In genomic region chr11:64209563-64209843, GRCh38 we compare ENCODE assay signal across 23 cellular contexts. TPM values are rescaled to one million over a fixed set of nuclear protein-coding genes. Genes with fewer than 3 reads are reported as not detected.
DNase-seq lines count a peak whose midpoint lies in the region; ATAC-seq and TF ChIP-seq lines count a peak whose summit lies in the region.
"Had no signal": no experiment of that assay in that cellular context is flagged by ENCODE, and none has a peak within 500 bp of the region (broad histone marks: within the 10 kb centered on the region; RNA-seq: fewer than 3 reads in every experiment).

No MANE protein-coding gene starts in this region.

- CTCF ChIA-PET in CD8-positive, alpha-beta T cell (lab: Charles Lee): interaction anchor here (1.5 to 14.1 kb wide), 3 partner anchors 14 to 92 kb away, joined by 4 to 263 read pairs (median 11); partner anchors contain the start of genes CATSPERZ, DNAJC4, NUDT22 and TRPT1
- CTCF ChIA-PET in HEK293T (lab: Yijun Ruan, JAX): interaction anchor here (1.1 kb wide), 2 partner anchors 17 to 95 kb away, joined by 3 to 4 read pairs; partner anchors contain the start of genes NUDT22 and TRPT1

- intact Hi-C loops in CD8-positive, alpha-beta T cell (cut with DNase I, micrococcal nuclease): loop anchor here in 1 of 2 experiments (10.0 kb wide), 1 partner anchor 235 kb away; no protein-coding TSS in a partner anchor
- intact Hi-C loops in activated T-helper 2 cell treated with anti-CD3 and anti-CD28 coated beads, Interferon-gamma antibody, Interleukin-2, Interleukin-4, amounts not matched to agents 10 μg/mL and 5 μg/mL and 100 μg/mL, durations not matched to agents 14 hours and 24 hours and 36 hours (cut with micrococcal nuclease): loop anchor here (5.0 kb wide), 1 partner anchor 148 kb away; the partner anchor contains the start of gene RPS6KA4

- H3K27me3 Mint-ChIP-seq in T-helper 2 cell treated with Interferon-gamma antibody and Interleukin-4, amounts not matched to agents 5 μg/mL and 100 μg/mL, for 36 hours (ENCODE audit: low read depth): no peaks in the 10 kb centered on the region
- H3K27me3 Mint-ChIP-seq in CD8-positive, alpha-beta T cell (ENCODE audit: low read depth): no peaks in the 10 kb centered on the region
- H3K27me3 Mint-ChIP-seq in activated T-helper 2 cell treated with anti-CD3 and anti-CD28 coated beads, Interferon-gamma antibody, Interleukin-2, Interleukin-4, amounts not matched to agents 10 μg/mL and 5 μg/mL and 100 μg/mL, durations not matched to agents 14 hours and 24 hours and 36 hours (ENCODE audit: low read depth): no peaks in the 10 kb centered on the region
- H3K27me3 Mint-ChIP-seq in nephron progenitor cell (ENCODE audit: low read depth, poor library complexity): no peaks in the 10 kb centered on the region
- H3K27me3 Mint-ChIP-seq: type B pancreatic cell had no signal

- H3K27ac Mint-ChIP-seq in T-helper 2 cell treated with Interferon-gamma antibody and Interleukin-4, amounts not matched to agents 5 μg/mL and 100 μg/mL, for 36 hours: peak overlapping the region; percentile 60
- peak overlapping the region; percentile 22 for H3K27ac Mint-ChIP-seq in CD8-positive, alpha-beta T cell
- peak overlapping the region; percentile 33 for H3K27ac Mint-ChIP-seq in activated T-helper 2 cell treated with anti-CD3 and anti-CD28 coated beads, Interferon-gamma antibody, Interleukin-2, Interleukin-4, amounts not matched to agents 10 μg/mL and 5 μg/mL and 100 μg/mL, durations not matched to agents 14 hours and 24 hours and 36 hours
- H3K27ac Mint-ChIP-seq in nephron progenitor cell: peak overlapping the region; percentile 61
- H3K27ac Mint-ChIP-seq: type B pancreatic cell had no signal

- no peak for DNase-seq in T-helper 2 cell treated with Interferon-gamma antibody and Interleukin-4, amounts not matched to agents 5 μg/mL and 100 μg/mL, for 36 hours (ENCODE audit: low spot score)
- DNase-seq in T-helper 2 cell (no peak), nephron progenitor cell (no peak), HEK293T (ENCODE audit: extremely low spot score) (no peak), GM20000 (ENCODE audit: low spot score) (no peak)
- DNase-seq in CD8-positive, alpha-beta T cell: no peak
- no peak for DNase-seq in activated T-helper 2 cell treated with anti-CD3 and anti-CD28 coated beads, Interferon-gamma antibody, Interleukin-2, Interleukin-4, amounts not matched to agents 10 μg/mL and 5 μg/mL and 100 μg/mL, durations not matched to agents 14 hours and 24 hours and 36 hours (ENCODE audit: low spot score)
- DNase-seq: BE2C; GF-D8; MM.1S; NCI-H146; NCI-H82; SHP77 treated with DMSO at 0.1 percent for 48 hours; stimulated activated CD4-positive, alpha-beta T cell treated with anti-CD3 and anti-CD28 coated beads, Interleukin-1b, Interleukin-23, amount 100 ng/mL, for 48 hours; stomach had no signal

- TF ChIP-seq CTCF in CD8-positive, alpha-beta T cell (IDR thresholded peaks at IDR 0.05): no peak
- TF ChIP-seq CTCF in nephron progenitor cell (IDR thresholded peaks at IDR 0.05) (no peak), GM20000 (IDR thresholded peaks at IDR 0.05; ENCODE audit: extremely low read depth, missing control alignments) (no peak)

- H3K9me3 Mint-ChIP-seq in T-helper 2 cell treated with Interferon-gamma antibody and Interleukin-4, amounts not matched to agents 5 μg/mL and 100 μg/mL, for 36 hours: no peaks in the 10 kb centered on the region
- H3K9me3 Mint-ChIP-seq in CD8-positive, alpha-beta T cell: no peaks in the 10 kb centered on the region
- H3K9me3 Mint-ChIP-seq in activated T-helper 2 cell treated with anti-CD3 and anti-CD28 coated beads, Interferon-gamma antibody, Interleukin-2, Interleukin-4, amounts not matched to agents 10 μg/mL and 5 μg/mL and 100 μg/mL, durations not matched to agents 14 hours and 24 hours and 36 hours: no peaks in the 10 kb centered on the region
- H3K9me3 Mint-ChIP-seq in nephron progenitor cell: no peaks in the 10 kb centered on the region
- H3K9me3 Mint-ChIP-seq: type B pancreatic cell had no signal

- no peak overlapping the region for H3K4me3 ChIP-seq in CD8-positive, alpha-beta T cell (ENCODE audit: low read depth, low read length)
- H3K4me3 ChIP-seq: coronary artery, HAP-1, hepatocyte, lung had no signal

- no peaks in the 10 kb centered on the region for H3K9me3 ChIP-seq in CD8-positive, alpha-beta T cell (ENCODE audit: low read length)
- H3K9me3 ChIP-seq: BE2C, HAP-1, stomach had no signal

- H3K4me1 Mint-ChIP-seq in T-helper 2 cell treated with Interferon-gamma antibody and Interleukin-4, amounts not matched to agents 5 μg/mL and 100 μg/mL, for 36 hours (ENCODE audit: low read depth): peaks cover 17% of the 10 kb centered on the region
- peaks cover 43% of the 10 kb centered on the region for H3K4me1 Mint-ChIP-seq in CD8-positive, alpha-beta T cell (ENCODE audit: low read depth)
- peaks cover 20% of the 10 kb centered on the region for H3K4me1 Mint-ChIP-seq in activated T-helper 2 cell treated with anti-CD3 and anti-CD28 coated beads, Interferon-gamma antibody, Interleukin-2, Interleukin-4, amounts not matched to agents 10 μg/mL and 5 μg/mL and 100 μg/mL, durations not matched to agents 14 hours and 24 hours and 36 hours (ENCODE audit: low read depth)
- peaks cover 29% of the 10 kb centered on the region for H3K4me1 Mint-ChIP-seq in nephron progenitor cell

- no peak overlapping the region for H3K27ac ChIP-seq in CD8-positive, alpha-beta T cell (ENCODE audit: low read depth, low read length)
- H3K27ac ChIP-seq: 22Rv1, hepatocyte, parathyroid adenoma had no signal

- peaks cover 48% of the 10 kb centered on the region for H3K36me3 Mint-ChIP-seq in T-helper 2 cell treated with Interferon-gamma antibody and Interleukin-4, amounts not matched to agents 5 μg/mL and 100 μg/mL, for 36 hours (ENCODE audit: low read depth)
- H3K36me3 Mint-ChIP-seq in CD8-positive, alpha-beta T cell: peaks cover 52% of the 10 kb centered on the region
- peaks cover 87% of the 10 kb centered on the region for H3K36me3 Mint-ChIP-seq in activated T-helper 2 cell treated with anti-CD3 and anti-CD28 coated beads, Interferon-gamma antibody, Interleukin-2, Interleukin-4, amounts not matched to agents 10 μg/mL and 5 μg/mL and 100 μg/mL, durations not matched to agents 14 hours and 24 hours and 36 hours (ENCODE audit: low read depth)
- peaks cover 21% of the 10 kb centered on the region for H3K36me3 Mint-ChIP-seq in nephron progenitor cell (ENCODE audit: low read depth)

- no peak overlapping the region for H3K4me3 Mint-ChIP-seq in T-helper 2 cell treated with Interferon-gamma antibody and Interleukin-4, amounts not matched to agents 5 μg/mL and 100 μg/mL, for 36 hours
- no peak overlapping the region for H3K4me3 Mint-ChIP-seq in CD8-positive, alpha-beta T cell
- no peak overlapping the region for H3K4me3 Mint-ChIP-seq in activated T-helper 2 cell treated with anti-CD3 and anti-CD28 coated beads, Interferon-gamma antibody, Interleukin-2, Interleukin-4, amounts not matched to agents 10 μg/mL and 5 μg/mL and 100 μg/mL, durations not matched to agents 14 hours and 24 hours and 36 hours (ENCODE audit: low read depth)
- H3K4me3 Mint-ChIP-seq in nephron progenitor cell: no peak overlapping the region
- H3K4me3 Mint-ChIP-seq: type B pancreatic cell had no signal

- peaks cover 24% of the 10 kb centered on the region for H3K4me1 ChIP-seq in CD8-positive, alpha-beta T cell (ENCODE audit: insufficient read depth, low read length)
- H3K4me1 ChIP-seq: HAP-1 had no signal

- H3K36me3 ChIP-seq in CD8-positive, alpha-beta T cell (ENCODE audit: insufficient read depth, low read length): peaks cover 6% of the 10 kb centered on the region

- POLR2A ChIA-PET in CD8-positive, alpha-beta T cell (lab: Charles Lee): interaction anchor here (6.3 to 8.7 kb wide), 2 partner anchors 15 to 33 kb away, joined by 86 to 96 read pairs; partner anchors contain the start of genes FKBP2, NUDT22, PPP1R14B and TRPT1
- POLR2A ChIA-PET in HEK293T (lab: Yijun Ruan, JAX): no interaction called here

- H3K27me3 ChIP-seq in CD8-positive, alpha-beta T cell (ENCODE audit: insufficient read depth, low read length): no peaks in the 10 kb centered on the region
- H3K27me3 ChIP-seq: BE2C, hepatocyte, stomach had no signal

- no peak for ATAC-seq in CD8-positive, alpha-beta T cell
- no peak for ATAC-seq in GM21360 (IDR thresholded peaks at IDR 0.05; ENCODE audit: unreplicated experiment)

TF ChIP-seq in HEK293T, 16 proteins besides CTCF, POLR2A, EP300 and RAD21:
- no peak for TF ChIP-seq FOXM1 (IDR thresholded peaks at IDR 0.05; ENCODE audit: borderline replicate concordance)
- no peak for TF ChIP-seq SP1 (IDR thresholded peaks at IDR 0.05)
- TF ChIP-seq, protein P1, sequence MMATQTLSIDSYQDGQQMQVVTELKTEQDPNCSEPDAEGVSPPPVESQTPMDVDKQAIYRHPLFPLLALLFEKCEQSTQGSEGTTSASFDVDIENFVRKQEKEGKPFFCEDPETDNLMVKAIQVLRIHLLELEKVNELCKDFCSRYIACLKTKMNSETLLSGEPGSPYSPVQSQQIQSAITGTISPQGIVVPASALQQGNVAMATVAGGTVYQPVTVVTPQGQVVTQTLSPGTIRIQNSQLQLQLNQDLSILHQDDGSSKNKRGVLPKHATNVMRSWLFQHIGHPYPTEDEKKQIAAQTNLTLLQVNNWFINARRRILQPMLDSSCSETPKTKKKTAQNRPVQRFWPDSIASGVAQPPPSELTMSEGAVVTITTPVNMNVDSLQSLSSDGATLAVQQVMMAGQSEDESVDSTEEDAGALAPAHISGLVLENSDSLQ (IDR thresholded peaks at IDR 0.05): no peak
- no peak for TF ChIP-seq L3MBTL2 (conservative IDR thresholded peaks at IDR 0.05)

RNA-seq across cellular contexts. Expression of gene FERMT3, which starts 3.0 kb away (rescaled TPM):
- total RNA-seq in CD8-positive, alpha-beta T cell: 10 to 100 TPM; 54.1 to 63.4 TPM
- total RNA-seq in activated T-helper 2 cell treated with anti-CD3 and anti-CD28 coated beads, Interferon-gamma antibody, Interleukin-2, Interleukin-4, amounts not matched to agents 10 μg/mL and 5 μg/mL and 100 μg/mL, durations not matched to agents 14 hours and 24 hours and 36 hours: 197 and 202 TPM in 2 replicates

RNA-seq across cellular contexts. Expression of gene TRPT1, which starts 16.5 kb away (rescaled TPM):
- 10 to 100 TPM; 12.3 to 14.3 TPM for total RNA-seq in CD8-positive, alpha-beta T cell
- 33.7 and 35.5 TPM in 2 replicates for total RNA-seq in activated T-helper 2 cell treated with anti-CD3 and anti-CD28 coated beads, Interferon-gamma antibody, Interleukin-2, Interleukin-4, amounts not matched to agents 10 μg/mL and 5 μg/mL and 100 μg/mL, durations not matched to agents 14 hours and 24 hours and 36 hours

RNA-seq across cellular contexts. Expression of gene NUDT22, which starts 16.6 kb away (rescaled TPM):
- total RNA-seq in CD8-positive, alpha-beta T cell: 10 to 100 TPM; 20.1 to 23.6 TPM
- total RNA-seq in activated T-helper 2 cell treated with anti-CD3 and anti-CD28 coated beads, Interferon-gamma antibody, Interleukin-2, Interleukin-4, amounts not matched to agents 10 μg/mL and 5 μg/mL and 100 μg/mL, durations not matched to agents 14 hours and 24 hours and 36 hours: 72.8 and 77.0 TPM in 2 replicates

RNA-seq across cellular contexts. Expression of gene DNAJC4, which starts 20.8 kb away (rescaled TPM):
- 10 to 100 TPM; 33.2 to 36.3 TPM for total RNA-seq in CD8-positive, alpha-beta T cell
- total RNA-seq in activated T-helper 2 cell treated with anti-CD3 and anti-CD28 coated beads, Interferon-gamma antibody, Interleukin-2, Interleukin-4, amounts not matched to agents 10 μg/mL and 5 μg/mL and 100 μg/mL, durations not matched to agents 14 hours and 24 hours and 36 hours: 24.5 and 25.8 TPM in 2 replicates

RNA-seq across cellular contexts. Expression of gene STIP1, which starts 23.5 kb away (rescaled TPM):
- total RNA-seq in CD8-positive, alpha-beta T cell: 10 to 100 TPM; 37.0 to 37.7 TPM
- total RNA-seq in activated T-helper 2 cell treated with anti-CD3 and anti-CD28 coated beads, Interferon-gamma antibody, Interleukin-2, Interleukin-4, amounts not matched to agents 10 μg/mL and 5 μg/mL and 100 μg/mL, durations not matched to agents 14 hours and 24 hours and 36 hours: 480 and 484 TPM in 2 replicates
